ENCODE assay signal across 8 cellular contexts in the genomic region with DNA sequence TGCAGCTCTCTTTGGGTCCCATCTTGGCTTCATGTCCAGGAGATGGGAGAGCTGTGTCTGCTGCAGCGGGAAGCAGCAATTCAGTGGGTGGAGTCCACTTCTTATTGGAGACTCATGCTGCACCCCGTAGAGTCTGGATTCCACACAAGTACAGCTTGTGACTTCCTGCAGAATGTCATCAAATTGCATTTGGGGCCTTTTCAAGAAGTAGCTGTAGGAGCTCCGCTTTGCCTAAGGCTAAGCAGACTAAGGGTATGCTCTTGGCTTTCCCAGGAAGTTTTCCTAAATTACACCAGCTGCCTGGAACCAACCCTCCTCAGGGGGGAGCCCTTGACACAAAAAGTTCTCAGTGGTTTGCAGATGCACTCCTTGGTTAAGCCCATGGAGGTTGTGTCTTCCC. TPM values are rescaled to one million over a fixed set of nuclear protein-coding genes. Genes with fewer than 3 reads are reported as not detected.
DNase-seq lines count a peak whose midpoint lies in the region; ATAC-seq, FAIRE-seq and TF ChIP-seq lines count a peak whose summit lies in the region.

No MANE protein-coding gene starts in this region.

- no peak for TF ChIP-seq POLR2A in endothelial cell of umbilical vein (IDR thresholded peaks at IDR 0.05; ENCODE audit: low read depth, low read length)

- no peak overlapping the region for H3K4me2 ChIP-seq in endothelial cell of umbilical vein (ENCODE audit: insufficient read depth, low read length)

- no peak overlapping the region for H3K27ac ChIP-seq in endothelial cell of umbilical vein (ENCODE audit: insufficient read depth, low read depth, low read length)
- no peak overlapping the region for H3K27ac ChIP-seq in small intestine (ENCODE audit: low read depth in 1 of 2, low read length in 1 of 2)

- no peaks in the 10 kb centered on the region for H3K79me2 ChIP-seq in endothelial cell of umbilical vein (ENCODE audit: control insufficient read depth, insufficient read depth, low read length)

- dilution Hi-C loops in endothelial cell of umbilical vein (cut with MboI; ENCODE audit: extremely low pct_ligation_motif_present, low sequenced_read_pairs) = no loop called here

- H3K27me3 ChIP-seq in endothelial cell of umbilical vein (ENCODE audit: control insufficient read depth in 2 of 2, insufficient read depth in 2 of 2, low read length in 2 of 2) = no peaks in the 10 kb centered on the region
- no peaks in the 10 kb centered on the region for H3K27me3 ChIP-seq in small intestine (ENCODE audit: control insufficient read depth in 2 of 2, insufficient read depth in 2 of 2, low read length in 2 of 2)

- no peak overlapping the region for H3K4me3 ChIP-seq in endothelial cell of umbilical vein (replicated peaks in 1 of 3; ENCODE audit: insufficient read depth in 1 of 3, low read depth in 1 of 3, low read length in 3 of 3)
- H3K4me3 ChIP-seq in small intestine (ENCODE audit: low read depth in 1 of 2, low read length in 2 of 2) = no peak overlapping the region

- no TSS peak for BruUV-seq in endothelial cell of umbilical vein (replicated peaks; lab: Mats Ljungman, UMichigan)

- no peaks in the 10 kb centered on the region for H3K9me1 ChIP-seq in endothelial cell of umbilical vein (replicated peaks; ENCODE audit: control insufficient read depth, extremely low read depth, insufficient read depth, low read length)

- POLR2A ChIA-PET in endothelial cell of umbilical vein (lab: Charles Lee) = no interaction called here

- H3K36me3 ChIP-seq in endothelial cell of umbilical vein (ENCODE audit: control insufficient read depth in 2 of 2, extremely low read depth in 1 of 2, insufficient read depth in 2 of 2, low read length in 2 of 2) (no peaks in the 10 kb centered on the region), small intestine (ENCODE audit: control insufficient read depth in 2 of 2, insufficient read depth in 2 of 2, low read length in 2 of 2) (no peaks in the 10 kb centered on the region)

- no peaks in the 10 kb centered on the region for H4K20me1 ChIP-seq in endothelial cell of umbilical vein (replicated peaks; ENCODE audit: control insufficient read depth, extremely low read depth, insufficient read depth, low read length)

- DNase-seq in DMS79 treated with DMSO at 0.1 percent for 48 hours (lab: John Stamatoyannopoulos, UW) (peak; percentile 8), DMS79 (lab: John Stamatoyannopoulos, UW) (no peak), NCI-H69 (lab: John Stamatoyannopoulos, UW) (peak; percentile 51), endothelial cell of umbilical vein (ENCODE audit: low read depth, low spot score) (no peak), small intestine (peak; percentile 55), OCI-M2 (lab: John Stamatoyannopoulos, UW; ENCODE audit: unreplicated experiment) (no peak)
- DNase-seq in activated CD4-positive, alpha-beta T cell treated with anti-CD3 and anti-CD28 coated beads, Interleukin-2, amount 50 U/mL, for 4 hours = no peak

- no peaks in the 10 kb centered on the region for H3K9me3 ChIP-seq in endothelial cell of umbilical vein (replicated peaks; ENCODE audit: control insufficient read depth, insufficient read depth, low read length)
- H3K9me3 ChIP-seq in small intestine (ENCODE audit: control insufficient read depth, low read depth) = no peaks in the 10 kb centered on the region

- CTCF ChIA-PET in endothelial cell of umbilical vein (lab: Charles Lee) = interaction anchor here (0.7 to 5.4 kb wide), 8 partner anchors 10 to 105 kb away, joined by 3 to 79 read pairs (median 4); a partner anchor contains a TSS

- FAIRE-seq in endothelial cell of umbilical vein (lab: Jason Lieb, UNC) = peak; percentile 31
- FAIRE-seq in small intestine (lab: Jason Lieb, UNC) = no peak

- H3K4me1 ChIP-seq in endothelial cell of umbilical vein (ENCODE audit: control insufficient read depth, extremely low read depth, insufficient read depth, low read length) = peaks cover under 1% of the 10 kb centered on the region
- no peaks in the 10 kb centered on the region for H3K4me1 ChIP-seq in small intestine (ENCODE audit: control insufficient read depth in 2 of 2, insufficient read depth in 1 of 2, low read depth in 1 of 2, low read length in 1 of 2)

- TF ChIP-seq CTCF in endothelial cell of umbilical vein (IDR thresholded peaks at IDR 0.05; ENCODE audit: extremely low read depth in 1 of 2, insufficient read depth in 1 of 2, low read depth in 1 of 2, low read length in 2 of 2) = peak; percentile 34 to 37

- ATAC-seq in HG02970 (IDR thresholded peaks at IDR 0.05; ENCODE audit: low FRiP score, unreplicated experiment) = no peak

- WGBS in small intestine, 3 donors = 52 to 64% (median 60%) methylated on average over 3 of the region's 3 CpGs

- H3K9ac ChIP-seq in endothelial cell of umbilical vein (replicated peaks; ENCODE audit: extremely low read depth, insufficient read depth, low read length) = no peak overlapping the region

- no peak overlapping the region for H2AFZ ChIP-seq in endothelial cell of umbilical vein (ENCODE audit: low read depth, low read length)

- intact Hi-C loops in endothelial cell of umbilical vein (cut with micrococcal nuclease) = loop anchor here (1.0 kb wide), 1 partner anchor 103 kb away; no protein-coding TSS in a partner anchor

TF ChIP-seq in endothelial cell of umbilical vein, 7 proteins besides CTCF, POLR2A, EP300 and RAD21:
- TF ChIP-seq GATA2 (IDR thresholded peaks at IDR 0.05; ENCODE audit: insufficient read depth, insufficient read length, low read depth, low read length) = no peak
- TF ChIP-seq MYC (IDR thresholded peaks at IDR 0.05; ENCODE audit: low read depth, low read length) = no peak
- TF ChIP-seq, protein P1, sequence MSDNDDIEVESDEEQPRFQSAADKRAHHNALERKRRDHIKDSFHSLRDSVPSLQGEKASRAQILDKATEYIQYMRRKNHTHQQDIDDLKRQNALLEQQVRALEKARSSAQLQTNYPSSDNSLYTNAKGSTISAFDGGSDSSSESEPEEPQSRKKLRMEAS (IDR thresholded peaks at IDR 0.05; ENCODE audit: insufficient read depth, insufficient read length) = no peak

RNA-seq across cellular contexts. Expression of a gene that starts 5.7 kb away (rescaled TPM):
- total RNA-seq in endothelial cell of umbilical vein = 6.5 and 8.4 TPM in 2 replicates
- polyA plus RNA-seq in endothelial cell of umbilical vein (6.1 and 7.0 TPM in 2 replicates), small intestine (10 to 100 TPM in 1 of 3 donors, 1 to 10 TPM in 2; 7.8 to 10.0 (median 8.9) TPM)
- polyA plus RNA-seq in endothelial cell of umbilical vein (2011; cell fraction: cytosol; rRNA removed) = 4.3 and 5.0 TPM in 2 replicates
- 9.3 and 10.8 TPM in 2 replicates for polyA plus RNA-seq in endothelial cell of umbilical vein (2011; cell fraction: nucleus; rRNA removed)
- polyA plus RNA-seq in endothelial cell of umbilical vein (2012) = 2.5 and 4.1 TPM in 2 replicates
- polyA minus RNA-seq in endothelial cell of umbilical vein = 6.0 and 7.1 TPM in 2 replicates
- 4.4 TPM for polyA minus RNA-seq in endothelial cell of umbilical vein (2011; cell fraction: cytosol; rRNA and poly(A)+ RNA removed)
- polyA minus RNA-seq in endothelial cell of umbilical vein (2011; cell fraction: nucleus; rRNA and poly(A)+ RNA removed) = 5.7 and 8.9 TPM in 2 replicates

RNA-seq across cellular contexts. Expression of a gene that starts 18.3 kb away (rescaled TPM):
- 37.3 and 42.6 TPM in 2 replicates for total RNA-seq in endothelial cell of umbilical vein
- polyA plus RNA-seq in endothelial cell of umbilical vein (28.9 and 32.9 TPM in 2 replicates), small intestine (10 to 100 TPM; 20.2 to 42.5 (median 35.4) TPM)
- polyA plus RNA-seq in endothelial cell of umbilical vein (2011; cell fraction: cytosol; rRNA removed) = 21.7 and 25.8 TPM in 2 replicates
- 116 and 119 TPM in 2 replicates for polyA plus RNA-seq in endothelial cell of umbilical vein (2011; cell fraction: nucleus; rRNA removed)
- 26.3 and 35.3 TPM in 2 replicates for polyA plus RNA-seq in endothelial cell of umbilical vein (2012)
- 31.5 and 38.8 TPM in 2 replicates for polyA minus RNA-seq in endothelial cell of umbilical vein
- polyA minus RNA-seq in endothelial cell of umbilical vein (2011; cell fraction: cytosol; rRNA and poly(A)+ RNA removed) = 10.1 TPM
- 30.6 and 32.6 TPM in 2 replicates for polyA minus RNA-seq in endothelial cell of umbilical vein (2011; cell fraction: nucleus; rRNA and poly(A)+ RNA removed)

RNA-seq across cellular contexts. Expression of a gene that starts 45.8 kb away (rescaled TPM):
- 28.4 and 29.6 TPM in 2 replicates for total RNA-seq in endothelial cell of umbilical vein
- polyA plus RNA-seq in endothelial cell of umbilical vein (28.3 and 31.5 TPM in 2 replicates), small intestine (10 to 100 TPM; 23.0 to 37.4 (median 31.8) TPM)
- polyA plus RNA-seq in endothelial cell of umbilical vein (2011; cell fraction: cytosol; rRNA removed) = 43.6 and 50.5 TPM in 2 replicates
- polyA plus RNA-seq in endothelial cell of umbilical vein (2011; cell fraction: nucleus; rRNA removed) = 28.4 and 35.1 TPM in 2 replicates
- 25.5 and 33.3 TPM in 2 replicates for polyA plus RNA-seq in endothelial cell of umbilical vein (2012)
- polyA minus RNA-seq in endothelial cell of umbilical vein = 28.5 and 28.9 TPM in 2 replicates
- polyA minus RNA-seq in endothelial cell of umbilical vein (2011; cell fraction: cytosol; rRNA and poly(A)+ RNA removed) = 26.0 TPM
- 19.5 and 28.5 TPM in 2 replicates for polyA minus RNA-seq in endothelial cell of umbilical vein (2011; cell fraction: nucleus; rRNA and poly(A)+ RNA removed)

RNA-seq across cellular contexts. Expression of a gene that starts 49.3 kb away (rescaled TPM):
- not detected in 2 replicates for total RNA-seq in endothelial cell of umbilical vein
- polyA plus RNA-seq in endothelial cell of umbilical vein (not detected in 2 replicates), small intestine (not detected)
- polyA plus RNA-seq in endothelial cell of umbilical vein (2011; cell fraction: cytosol; rRNA removed) = not detected in 2 replicates
- not detected in 2 replicates for polyA plus RNA-seq in endothelial cell of umbilical vein (2011; cell fraction: nucleus; rRNA removed)
- polyA plus RNA-seq in endothelial cell of umbilical vein (2012) = not detected in 2 replicates
- polyA minus RNA-seq in endothelial cell of umbilical vein = not detected in 2 replicates
- not detected for polyA minus RNA-seq in endothelial cell of umbilical vein (2011; cell fraction: cytosol; rRNA and poly(A)+ RNA removed)
- not detected in 2 replicates for polyA minus RNA-seq in endothelial cell of umbilical vein (2011; cell fraction: nucleus; rRNA and poly(A)+ RNA removed)

Comparison
In these comparisons a context has a peak if more than half of its experiments do, and no peak if none do; other contexts are left out.
1. DNase-seq: peak in DMS79 treated with DMSO at 0.1 percent for 48 hours (single experiment), NCI-H69 (single experiment) and small intestine (single experiment); none in DMS79 (single experiment), endothelial cell of umbilical vein (single experiment), OCI-M2 (single experiment) and activated CD4-positive, alpha-beta T cell treated with anti-CD3 and anti-CD28 coated beads, Interleukin-2, amount 50 U/mL, for 4 hours (0 of 2).